In genomic region chr2:36373149-36373880, GRCh38 we compare ENCODE assay signal across 11 cellular contexts. TPM values are rescaled to one million over a fixed set of nuclear protein-coding genes. Genes with fewer than 3 reads are reported as not detected.
DNase-seq lines count a peak whose midpoint lies in the region; ATAC-seq, FAIRE-seq and TF ChIP-seq lines count a peak whose summit lies in the region.
"Had no signal": no experiment of that assay in that cellular context is flagged by ENCODE, and none has a peak within 500 bp of the region (broad histone marks: within the 10 kb centered on the region; RNA-seq: fewer than 3 reads in every experiment).

No MANE protein-coding gene starts in this region.

- H3K27me3 ChIP-seq in vagina = no peaks in the 10 kb centered on the region

- H3K36me3 ChIP-seq in vagina = no peaks in the 10 kb centered on the region

- FAIRE-seq in RCC 7860 (lab: Jason Lieb, UNC) = peak; percentile 2

- H3K27ac ChIP-seq in vagina = no peak overlapping the region

- peak; percentile 40 for ATAC-seq in GM21717 (IDR thresholded peaks at IDR 0.05; ENCODE audit: unreplicated experiment)
- no peak for ATAC-seq in GM21786 (IDR thresholded peaks at IDR 0.05; ENCODE audit: unreplicated experiment)

- H3K4me3 ChIP-seq in fibroblast of the aortic adventitia (ENCODE audit: low read depth, low read length) (no peak overlapping the region), skeletal muscle cell (ENCODE audit: low read depth, low read length) (no peak overlapping the region), vagina (no peak overlapping the region)

- in situ Hi-C loops in GM13977 (cut with MboI; ENCODE audit: low pct_unique_long_range_greater_than_20kb, low sequenced_read_pairs, unreplicated experiment) = loop anchor here (25.0 kb wide), 1 partner anchor 289 kb away; no protein-coding TSS in a partner anchor

- TF ChIP-seq POLR2A in vagina (IDR thresholded peaks at IDR 0.05) = no peak

- no peaks in the 10 kb centered on the region for H3K9me3 ChIP-seq in vagina

- TF ChIP-seq CTCF in fibroblast of the aortic adventitia (IDR thresholded peaks at IDR 0.05; ENCODE audit: insufficient read depth, low read length) = no peak
- no peak for TF ChIP-seq CTCF in GM13977 (IDR thresholded peaks at IDR 0.05; ENCODE audit: extremely low read depth, insufficient read depth, missing control alignments)
- TF ChIP-seq CTCF in vagina (IDR thresholded peaks at IDR 0.05) = no peak

- DNase-seq in RCC 7860 (ENCODE audit: low spot score) = peak; percentile 41
- peak; percentile 90 for DNase-seq in fibroblast of the aortic adventitia (ENCODE audit: low read depth)
- DNase-seq in skeletal muscle cell (ENCODE audit: low read depth) = peak; percentile 59
- no peak for DNase-seq in GM13977 (ENCODE audit: low spot score)
- no peak for DNase-seq in vagina (ENCODE audit: extremely low spot score in 2 of 2)
- DNase-seq in cortex of kidney (lab: John Stamatoyannopoulos, UW) = no peak
- DNase-seq: activated CD4-positive, CD25-positive, alpha-beta regulatory T cell; NCI-H1092 treated with DMSO at 0.1 percent for 48 hours; substantia nigra had no signal

- intact Hi-C loops in vagina (cut with DNase I) = no loop called here

- H3K4me1 ChIP-seq in vagina = peaks cover 81% of the 10 kb centered on the region

RNA-seq across cellular contexts. Expression of gene CRIM1, which starts 17.7 kb away (rescaled TPM):
- total RNA-seq in fibroblast of the aortic adventitia (ENCODE audit: low replicate concordance) (100 and 108 TPM in 2 replicates), vagina (60.4 TPM)

Comparison
In these comparisons a context has a peak if more than half of its experiments do, and no peak if none do; other contexts are left out.
1. DNase-seq: peak in RCC 7860 (single experiment), fibroblast of the aortic adventitia (single experiment) and skeletal muscle cell (single experiment); none in GM13977 (single experiment), vagina (0 of 2) and cortex of kidney (single experiment).